Comparison of ENCODE assay signal across 19 cellular contexts in the genomic region with DNA sequence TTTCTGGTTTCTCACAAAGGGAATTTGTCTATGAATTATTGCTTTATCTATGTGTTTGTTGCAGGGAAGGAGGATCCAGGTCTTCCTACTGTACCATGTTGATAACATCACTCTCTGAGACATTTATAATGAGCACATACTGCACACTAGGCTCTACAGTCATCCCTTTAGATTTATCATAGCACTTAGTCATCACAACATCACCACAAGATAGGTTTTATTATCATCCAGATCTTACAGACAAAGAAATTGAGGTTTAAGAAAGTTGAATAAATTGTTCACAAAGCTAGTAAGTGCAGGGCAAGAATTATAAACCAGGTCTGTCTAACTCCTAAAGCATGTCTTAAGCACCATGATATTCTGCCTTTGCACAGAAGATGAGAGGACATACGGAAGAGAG.
"Had no signal": no experiment of that assay in that cellular context is flagged by ENCODE, and none has a peak within 500 bp of the region (broad histone marks: within the 10 kb centered on the region; RNA-seq: fewer than 3 reads in every experiment).

No MANE protein-coding gene starts in this region.

- H3K27ac ChIP-seq: gastroesophageal sphincter, left ventricle myocardium inferior, lower lobe of right lung, neural progenitor cell, ovary, right atrium auricular region, thyroid gland had no signal

- H3K36me3 ChIP-seq: gastroesophageal sphincter, left ventricle myocardium inferior, lower lobe of right lung, neural progenitor cell, ovary, right atrium auricular region, thyroid gland had no signal

- H3K27me3 ChIP-seq: gastroesophageal sphincter, neural progenitor cell, ovary, right atrium auricular region, thyroid gland had no signal

- DNase-seq: cortex of kidney; effector memory CD4-positive, alpha-beta T cell; kidney; left cardiac atrium; left ventricle myocardium inferior; lower lobe of right lung; mesenchymal stem cell; midbrain; nucleus accumbens; ovary; stimulated activated CD4-positive, alpha-beta T cell treated with anti-CD3 and anti-CD28 coated beads, Interleukin-2, amount 100 ng/mL, for 48 hours; stimulated activated naive CD4-positive, alpha-beta T cell treated with Interleukin-2 at 50 U/mL for 16 hours; thyroid gland had no signal

- H3K4me3 ChIP-seq: gastroesophageal sphincter, left ventricle myocardium inferior, lower lobe of right lung, neural progenitor cell, ovary, right atrium auricular region, smooth muscle cell, thyroid gland had no signal

- H3K9me3 ChIP-seq: ovary, thyroid gland had no signal

- H3K4me1 ChIP-seq: gastroesophageal sphincter, left ventricle myocardium inferior, lower lobe of right lung, neural progenitor cell, right atrium auricular region, thyroid gland had no signal

- ATAC-seq: esophagus mucosa; gastroesophageal sphincter; left cardiac atrium; lower lobe of right lung; natural killer cell treated with Interleukin-12 subunit alpha and Interleukin-12 subunit beta and Interleukin-15 and Interleukin-18, amount 100 ng/mL, for 72 hours had no signal
